Comparison of ENCODE assay signal across 1 cellular context in genomic region chr19:45059258-45059965, GRCh38.
TF ChIP-seq lines count a peak whose summit lies in the region.

No MANE protein-coding gene starts in this region.

TF ChIP-seq in HepG2, 621 proteins besides CTCF, POLR2A, EP300 and RAD21 (continues in another document):
- peak; percentile 34; the same call in 1 of the 2 replicates for TF ChIP-seq ZBTB38 (CRISPR knock-in tag; IDR thresholded peaks at IDR 0.05)
- peak; percentile 52 for TF ChIP-seq SALL1 (CRISPR knock-in tag; IDR thresholded peaks at IDR 0.05)
- peak; percentile 64 for TF ChIP-seq SAP130 (CRISPR knock-in tag; IDR thresholded peaks at IDR 0.05; ENCODE audit: low read depth)
- TF ChIP-seq ARID4A (CRISPR knock-in tag; IDR thresholded peaks at IDR 0.05; ENCODE audit: borderline replicate concordance) = peak; percentile 39; the same call in 1 of the 2 replicates
- 0 out of 2 replicates have a peak, but pooled peaks have one; percentile 22 for TF ChIP-seq MIXL1 (CRISPR knock-in tag; IDR thresholded peaks at IDR 0.05)
- TF ChIP-seq ZNF589 (CRISPR knock-in tag; conservative IDR thresholded peaks at IDR 0.05) = 0 out of 2 replicates have a peak, but pooled peaks have one; percentile 35
- TF ChIP-seq AHR (CRISPR knock-in tag; IDR thresholded peaks at IDR 0.05) = 0 out of 2 replicates have a peak, but pooled peaks have one; percentile 37
- TF ChIP-seq ZBTB33 (CRISPR knock-in tag; IDR thresholded peaks at IDR 0.05) = 0 out of 2 replicates have a peak, but pooled peaks have one; percentile 21
- TF ChIP-seq ZBTB14 (CRISPR knock-in tag; IDR thresholded peaks at IDR 0.05) = no peak
- TF ChIP-seq NFKB2 (CRISPR knock-in tag; IDR thresholded peaks at IDR 0.05; ENCODE audit: borderline replicate concordance) = peak; percentile 41; the same call in 1 of the 2 replicates
- TF ChIP-seq CREBL2 (CRISPR knock-in tag; IDR thresholded peaks at IDR 0.05; ENCODE audit: borderline replicate concordance) = no peak
- TF ChIP-seq XRCC5 (optimal IDR thresholded peaks at IDR 0.05; ENCODE audit: low read length) = peak; percentile 62
- TF ChIP-seq SP4 (CRISPR knock-in tag; IDR thresholded peaks at IDR 0.05) = peak; percentile 38; the same call in 1 of the 2 replicates
- TF ChIP-seq FOSL2 (CRISPR knock-in tag; IDR thresholded peaks at IDR 0.05) = 0 out of 2 replicates have a peak, but pooled peaks have one; percentile 13
- 0 out of 2 replicates have a peak, but pooled peaks have one; percentile 50 for TF ChIP-seq ZFP90 (CRISPR knock-in tag; IDR thresholded peaks at IDR 0.05; ENCODE audit: borderline replicate concordance)
- 0 out of 2 replicates have a peak, but pooled peaks have one; percentile 9 for TF ChIP-seq TCF7 (IDR thresholded peaks at IDR 0.05; ENCODE audit: low read depth)
- TF ChIP-seq CSRNP2 (CRISPR knock-in tag; conservative IDR thresholded peaks at IDR 0.05; ENCODE audit: low read depth) = no peak
- 0 out of 2 replicates have a peak, but pooled peaks have one; percentile 40 for TF ChIP-seq SMAD1 (CRISPR knock-in tag; IDR thresholded peaks at IDR 0.05; ENCODE audit: borderline replicate concordance, low read depth)
- TF ChIP-seq HOXA3 (CRISPR knock-in tag; IDR thresholded peaks at IDR 0.05) = peak; percentile 10; the same call in 1 of the 2 replicates
- TF ChIP-seq GABPA (IDR thresholded peaks at IDR 0.05; ENCODE audit: low read depth, low read length) = no peak
- peak; percentile 19; the same call in 1 of the 2 replicates for TF ChIP-seq GABPA (CRISPR knock-in tag; IDR thresholded peaks at IDR 0.05; ENCODE audit: low read depth)
- 0 out of 2 replicates have a peak, but pooled peaks have one; percentile 17 for TF ChIP-seq SOX5 (CRISPR knock-in tag; IDR thresholded peaks at IDR 0.05; ENCODE audit: borderline replicate concordance)
- peak; percentile 35 for TF ChIP-seq AGO2 (optimal IDR thresholded peaks at IDR 0.05; ENCODE audit: low read depth, low read length)
- TF ChIP-seq SOX13 (IDR thresholded peaks at IDR 0.05) = no peak
- no peak for TF ChIP-seq SOX13 (CRISPR knock-in tag; conservative IDR thresholded peaks at IDR 0.05 in 1 of 2, IDR thresholded peaks at IDR 0.05 in 1 of 2)
- TF ChIP-seq ZNF256 (CRISPR knock-in tag; conservative IDR thresholded peaks at IDR 0.05) = no peak
- TF ChIP-seq ARID5B (CRISPR knock-in tag; IDR thresholded peaks at IDR 0.05) = peak; percentile 35; the same call in 1 of the 2 replicates
- TF ChIP-seq ZNF574 (CRISPR knock-in tag; IDR thresholded peaks at IDR 0.05) = peak; percentile 52; the same call in 1 of the 2 replicates
- no peak for TF ChIP-seq ATF7 (IDR thresholded peaks at IDR 0.05)
- 0 out of 2 replicates have a peak, but pooled peaks have one; percentile 35 for TF ChIP-seq ATF7 (CRISPR knock-in tag; IDR thresholded peaks at IDR 0.05)
- peak; percentile 27; the same call in 1 of the 2 replicates for TF ChIP-seq FOXP4 (CRISPR knock-in tag; IDR thresholded peaks at IDR 0.05)
- TF ChIP-seq ZNF263 (CRISPR knock-in tag; IDR thresholded peaks at IDR 0.05) = 0 out of 2 replicates have a peak, but pooled peaks have one; percentile 21
- no peak for TF ChIP-seq PTBP1 (IDR thresholded peaks at IDR 0.05; ENCODE audit: low read depth, low read length, poor library complexity, severe bottlenecking)
- no peak for TF ChIP-seq NR2F6 (IDR thresholded peaks at IDR 0.05)
- 0 out of 2 replicates have a peak, but pooled peaks have one; percentile 39 for TF ChIP-seq NR2F6 (CRISPR knock-in tag; IDR thresholded peaks at IDR 0.05)
- 0 out of 2 replicates have a peak, but pooled peaks have one; percentile 38 for TF ChIP-seq ZNF691 (CRISPR knock-in tag; IDR thresholded peaks at IDR 0.05; ENCODE audit: borderline replicate concordance, low read depth)
- peak; percentile 19 for TF ChIP-seq RBM22 (optimal IDR thresholded peaks at IDR 0.05; ENCODE audit: low read length)
- TF ChIP-seq ZNF615 (CRISPR knock-in tag; IDR thresholded peaks at IDR 0.05; ENCODE audit: borderline replicate concordance) = no peak
- TF ChIP-seq PHF8 (CRISPR knock-in tag; IDR thresholded peaks at IDR 0.05) = peak; percentile 30; the same call in 1 of the 2 replicates
